ENCODE assay signal across 16 cellular contexts in genomic region chr10:100101526-100102076, GRCh38. TPM values are rescaled to one million over a fixed set of nuclear protein-coding genes. Genes with fewer than 3 reads are reported as not detected.
DNase-seq lines count a peak whose midpoint lies in the region; ATAC-seq, FAIRE-seq and TF ChIP-seq lines count a peak whose summit lies in the region.
"Had no signal": no experiment of that assay in that cellular context is flagged by ENCODE, and none has a peak within 500 bp of the region (broad histone marks: within the 10 kb centered on the region; RNA-seq: fewer than 3 reads in every experiment).

No MANE protein-coding gene starts in this region.

- no peak overlapping the region for H3K23ac ChIP-seq in H1 (ENCODE audit: insufficient read length)

- TF ChIP-seq POLR2A in H1 (IDR thresholded peaks at IDR 0.05; ENCODE audit: control extremely low read depth in 1 of 2, low read depth in 2 of 2, low read length in 2 of 2) (no peak), heart left ventricle (IDR thresholded peaks at IDR 0.05) (no peak)

- no peak overlapping the region for H2BK5ac ChIP-seq in H1 (ENCODE audit: low read depth, low read length)

- intact Hi-C loops in heart left ventricle (cut with DNase I), result no loop called here

- no peak overlapping the region for H4K5ac ChIP-seq in H1 (ENCODE audit: insufficient read length, low read depth, low read length)

- no peak for FAIRE-seq in H1 (lab: Jason Lieb, UNC)
- FAIRE-seq: D721Med had no signal

- WGBS in H1 (ENCODE audit: extremely low coverage in 1 of 2, insufficient coverage in 1 of 2, insufficient read length in 1 of 2, insufficient replicate concordance in 2 of 2, low coverage in 1 of 2, low lambda C conversion rate in 2 of 2, missing lambda C conversion rate in 1 of 2), 2 experiments, result 84% methylated on average over 5 of the region's 5 CpGs; no CpG with 5 or more reads in 1 of the 2 experiments
- WGBS in heart left ventricle, 4 donors, result 52 to 67% (median 61%) methylated on average over 5 of the region's 5 CpGs

- no peak overlapping the region for H3K9ac ChIP-seq in H1 (replicated peaks in 1 of 4; ENCODE audit: extremely low read depth in 1 of 4, low read depth in 3 of 4, low read length in 3 of 4)

- H3K4me2 ChIP-seq in H1 (ENCODE audit: insufficient read depth in 1 of 2, low read depth in 2 of 2, low read length in 2 of 2), result no peak overlapping the region
- H3K4me2 ChIP-seq in osteoblast (ENCODE audit: insufficient read depth, low read length), result peak overlapping the region; percentile 6

- no peak overlapping the region for H2BK120ac ChIP-seq in H1 (replicated peaks; ENCODE audit: low read depth, low read length)

- POLR2A ChIA-PET in H1 (lab: Charles Lee; ENCODE audit: partially characterized antibody), result no interaction called here

- TF ChIP-seq CTCF in H1 (IDR thresholded peaks at IDR 0.05; ENCODE audit: control extremely low read depth in 1 of 3, insufficient read depth in 1 of 3, low read depth in 1 of 3, low read length in 3 of 3), result no peak
- no peak for TF ChIP-seq CTCF in osteoblast (IDR thresholded peaks at IDR 0.05; ENCODE audit: extremely low read depth, low read depth, low read length)
- no peak for TF ChIP-seq CTCF in GM13976 (IDR thresholded peaks at IDR 0.05; ENCODE audit: borderline replicate concordance, control extremely low read depth, extremely low read depth, insufficient read depth, missing control alignments)
- TF ChIP-seq CTCF in heart left ventricle (IDR thresholded peaks at IDR 0.05), result no peak

- H3K9me3 ChIP-seq in H1 (ENCODE audit: insufficient read depth in 2 of 2, low read depth in 1 of 2, low read length in 1 of 2) (peaks cover 0 to 3% of the 10 kb centered on the region in 2 experiments; a peak in 1 of 4 replicates), osteoblast (ENCODE audit: low read depth, low read length) (peaks cover 4% of the 10 kb centered on the region), heart left ventricle (peaks cover 0 to 13% (median 0%) of the 10 kb centered on the region in 12 donors)

- H2AFZ ChIP-seq in H1 (ENCODE audit: low read length), result no peak overlapping the region
- no peak overlapping the region for H2AFZ ChIP-seq in osteoblast (ENCODE audit: low read length)

- H3K79me1 ChIP-seq in H1 (ENCODE audit: low read depth, low read length), result no peaks in the 10 kb centered on the region

- no peak overlapping the region for H2BK20ac ChIP-seq in H1 (ENCODE audit: low read length)

- H4K8ac ChIP-seq in H1 (ENCODE audit: extremely low read depth, insufficient read depth, low read length), result no peak overlapping the region

- no peak for TF ChIP-seq RAD21 in H1 (IDR thresholded peaks at IDR 0.05 in 1 of 2, conservative IDR thresholded peaks at IDR 0.05 in 1 of 2; ENCODE audit: low read depth in 2 of 2, low read length in 2 of 2)

- no peak overlapping the region for H3K18ac ChIP-seq in H1 (ENCODE audit: extremely low read depth, low read length)

- no peak overlapping the region for H3K56ac ChIP-seq in H1 (replicated peaks; ENCODE audit: insufficient read length, low read depth, low read length)

- ATAC-seq in heart left ventricle, result no peak

- no peak overlapping the region for H2BK15ac ChIP-seq in H1 (ENCODE audit: low read length)

- no peak overlapping the region for H4K91ac ChIP-seq in H1 (replicated peaks; ENCODE audit: insufficient read length, low read length)

- no peaks in the 10 kb centered on the region for H3K23me2 ChIP-seq in H1 (ENCODE audit: low read depth, low read length)

- H3K4me1 ChIP-seq in H1 (replicated peaks in 1 of 4; ENCODE audit: control insufficient read depth in 3 of 4, insufficient read depth in 4 of 4, low read length in 3 of 4) (peaks cover 0 to 4% (median 0%) of the 10 kb centered on the region in 4 experiments; a peak in 2 of 7 replicates), osteoblast (ENCODE audit: insufficient read depth, low read length) (peaks cover 8% of the 10 kb centered on the region), heart left ventricle (no peaks in the 10 kb centered on the region)

- no peaks in the 10 kb centered on the region for H3K79me2 ChIP-seq in H1 (ENCODE audit: control insufficient read depth in 1 of 2, insufficient read depth in 2 of 2, low read length in 2 of 2)
- H3K79me2 ChIP-seq in osteoblast (ENCODE audit: insufficient read depth, low read length), result no peaks in the 10 kb centered on the region

- no peak overlapping the region for H3K27ac ChIP-seq in H1 (ENCODE audit: low read depth, low read length)
- H3K27ac ChIP-seq in osteoblast (ENCODE audit: low read depth, low read length), result no peak overlapping the region
- no peak overlapping the region for H3K27ac ChIP-seq in heart left ventricle

- H3K4me3 ChIP-seq in H1 (ENCODE audit: extremely low read depth in 1 of 4, insufficient read depth in 2 of 4, low read depth in 3 of 4, low read length in 4 of 4) (no peak overlapping the region), osteoblast (ENCODE audit: insufficient read depth, low read length) (no peak overlapping the region), heart left ventricle (no peak overlapping the region)

- H2AK5ac ChIP-seq in H1 (ENCODE audit: low read depth, low read length), result no peak overlapping the region

- no peaks in the 10 kb centered on the region; a peak in 1 of 8 replicates for H3K36me3 ChIP-seq in H1 (ENCODE audit: control insufficient read depth in 2 of 4, insufficient read depth in 4 of 4, low read length in 3 of 4)
- H3K36me3 ChIP-seq in osteoblast (ENCODE audit: insufficient read depth, low read length), result no peaks in the 10 kb centered on the region
- no peaks in the 10 kb centered on the region for H3K36me3 ChIP-seq in heart left ventricle

- H2BK12ac ChIP-seq in H1 (ENCODE audit: low read depth, low read length), result no peak overlapping the region

- H3K14ac ChIP-seq in H1 (ENCODE audit: insufficient read length), result no peak overlapping the region

- in situ Hi-C loops in GM13976 (cut with MboI; ENCODE audit: low sequenced_read_pairs, unreplicated experiment), result no loop called here

- DNase-seq in ELR (ENCODE audit: low read depth), result peak; percentile 63
- DNase-seq in NCI-H748 treated with DMSO at 0.1 percent for 48 hours (lab: John Stamatoyannopoulos, UW), result peak; percentile 5
- no peak for DNase-seq in H1 (ENCODE audit: low read depth in 1 of 2, low spot score in 2 of 2)
- DNase-seq in osteoblast (ENCODE audit: insufficient read length, low spot score, missing footprints), result no peak
- no peak for DNase-seq in NCI-H128 (lab: John Stamatoyannopoulos, UW; ENCODE audit: unreplicated experiment)
- DNase-seq in GM13976 (ENCODE audit: low spot score), result no peak
- DNase-seq in heart left ventricle, result no peak
- DNase-seq: activated CD4-positive, alpha-beta T cell treated with anti-CD3 and anti-CD28 coated beads for 1 hour; activated T-cell treated with anti-CD3 and anti-CD28 coated beads, Interleukin-2, amount 50 U/mL, for 24 hours; effector CD4-positive, alpha-beta T cell; NCI-H1092 treated with DMSO at 0.1 percent for 48 hours; NK-92 treated with Interleukin-12 subunit alpha and Interleukin-12 subunit beta, amount 100 ng/mL, for 24 hours had no signal

- no peak for TF ChIP-seq EP300 in H1 (IDR thresholded peaks at IDR 0.05; ENCODE audit: borderline replicate concordance in 1 of 2, low read depth in 2 of 2, low read length in 2 of 2)

- H3K27me3 ChIP-seq in H1 (replicated peaks in 1 of 4; ENCODE audit: control insufficient read depth in 3 of 4, extremely low read depth in 1 of 4, insufficient read depth in 3 of 4, low read length in 3 of 4) (no peaks in the 10 kb centered on the region), osteoblast (ENCODE audit: insufficient read depth, low read length) (peaks cover 9% of the 10 kb centered on the region), heart left ventricle (peaks cover 0 to 14% (median 0%) of the 10 kb centered on the region in 9 donors)

- CTCF ChIA-PET in H1 (lab: Charles Lee; ENCODE audit: partially characterized antibody), result interaction anchor here (1.1 to 1.8 kb wide), 4 partner anchors 16 to 256 kb away, joined by 3 to 5 read pairs (median 4); no protein-coding TSS in a partner anchor

- peak overlapping the region; percentile 66 for H3K4ac ChIP-seq in H1 (replicated peaks; ENCODE audit: insufficient read length, low read depth, low read length)

- H4K20me1 ChIP-seq in H1 (replicated peaks in 1 of 2; ENCODE audit: control insufficient read depth in 1 of 2, insufficient read depth in 2 of 2, low read length in 2 of 2) (no peaks in the 10 kb centered on the region), osteoblast (ENCODE audit: insufficient read depth, low read length) (no peaks in the 10 kb centered on the region)

TF ChIP-seq in H1, 55 proteins besides CTCF, POLR2A, EP300 and RAD21 (continues in another document):
- no peak for TF ChIP-seq SP1 (IDR thresholded peaks at IDR 0.05; ENCODE audit: low read depth, low read length)
- TF ChIP-seq RXRA (IDR thresholded peaks at IDR 0.05; ENCODE audit: insufficient read depth, low read depth, low read length), result no peak
- no peak for TF ChIP-seq CHD2 (IDR thresholded peaks at IDR 0.05; ENCODE audit: low read length)
- TF ChIP-seq SP2 (IDR thresholded peaks at IDR 0.05; ENCODE audit: low read length), result no peak
- no peak for TF ChIP-seq CEBPB (IDR thresholded peaks at IDR 0.05; ENCODE audit: low read depth, low read length)
- no peak for TF ChIP-seq MAFK (IDR thresholded peaks at IDR 0.05; ENCODE audit: low read depth, low read length)
- TF ChIP-seq PHF8 (conservative IDR thresholded peaks at IDR 0.05; ENCODE audit: low read depth, low read length), result no peak
- no peak for TF ChIP-seq BACH1 (IDR thresholded peaks at IDR 0.05; ENCODE audit: low read length)
- TF ChIP-seq TBP (IDR thresholded peaks at IDR 0.05; ENCODE audit: low read depth, low read length), result no peak
- no peak for TF ChIP-seq SIN3A (conservative IDR thresholded peaks at IDR 0.05 in 1 of 2, IDR thresholded peaks at IDR 0.05 in 1 of 2; ENCODE audit: low read depth in 1 of 2, low read length in 2 of 2)
- no peak for TF ChIP-seq CREB1 (IDR thresholded peaks at IDR 0.05)
- no peak for TF ChIP-seq SRF (IDR thresholded peaks at IDR 0.05; ENCODE audit: low read depth, low read length)
- no peak for TF ChIP-seq RFX5 (IDR thresholded peaks at IDR 0.05; ENCODE audit: borderline replicate concordance, low read depth, low read length)
- no peak for TF ChIP-seq TCF12 (IDR thresholded peaks at IDR 0.05; ENCODE audit: low read depth, low read length)

RNA-seq across cellular contexts. Expression of gene CPN1, which starts 19.9 kb away (rescaled TPM):
- 0.15 TPM in 1 of 2 replicates, not detected in the other for total RNA-seq in H1 (2021; fragmentation: NEBNext Ultra II Directional; extraction: Animal tissue kit (Norgen Biotek cat#: 25700))
- polyA plus RNA-seq in H1 (2011; rRNA removed) (0.20 and 0.61 TPM in 2 replicates), heart left ventricle (not detected)
- 0.35 TPM for polyA plus RNA-seq in H1 (2011; cell fraction: cytosol; rRNA removed)
- polyA plus RNA-seq in H1 (2011; cell fraction: nucleus; rRNA removed), result 0.26 TPM
- 0.19 to 0.59 TPM (median 0.33 TPM) in 4 replicates for polyA plus RNA-seq in H1 (2012, experiment 1 of 2)
- not detected for polyA plus RNA-seq in H1 (2012, experiment 2 of 2)
- 0.16 TPM for polyA plus RNA-seq in H1 (2013, experiment 1 of 2)
- polyA plus RNA-seq in H1 (2013, experiment 2 of 2), result 0.24 TPM
- polyA minus RNA-seq in H1 (2011; rRNA and poly(A)+ RNA removed), result 0.95 TPM in 1 of 2 replicates, not detected in the other
- not detected for polyA minus RNA-seq in H1 (2011; cell fraction: cytosol; rRNA and poly(A)+ RNA removed)
- polyA minus RNA-seq in H1 (2011; cell fraction: nucleus; rRNA and poly(A)+ RNA removed), result 1.1 TPM
- total RNA-seq in osteoblast (not detected in 2 replicates), heart left ventricle (not detected)
- total RNA-seq: lower leg skin, neural crest cell, temporal lobe had no signal

Comparison
In these comparisons a context has a peak if more than half of its experiments do, and no peak if none do; other contexts are left out.
1. DNase-seq: peak in ELR (single experiment) and NCI-H748 treated with DMSO at 0.1 percent for 48 hours (single experiment); none in H1 (0 of 2), osteoblast (single experiment), NCI-H128 (single experiment), GM13976 (single experiment) and heart left ventricle (0 of 5).